1 cellular context compared by ENCODE assay signal in the genomic region with DNA sequence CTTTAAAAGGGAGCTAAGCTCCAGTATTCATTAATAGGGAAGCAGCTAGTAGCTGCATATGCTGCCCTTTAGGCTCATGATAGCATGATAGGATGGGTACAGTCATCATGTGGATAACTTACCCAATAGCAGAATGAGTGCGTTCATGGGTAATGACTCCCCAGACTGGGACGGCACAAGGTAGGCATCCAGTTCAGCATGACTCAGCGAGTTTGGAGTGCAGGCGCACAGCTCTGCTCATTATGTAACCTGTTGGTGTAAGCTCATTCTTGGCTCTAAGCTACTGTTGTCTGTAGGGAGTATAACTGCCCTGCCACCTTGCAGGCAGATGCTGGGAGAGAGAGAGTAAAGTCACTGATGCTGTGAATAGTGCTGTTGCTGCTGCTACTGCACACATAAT.
TF ChIP-seq lines count a peak whose summit lies in the region.

No MANE protein-coding gene starts in this region.

TF ChIP-seq in WTC11, 78 proteins besides CTCF, POLR2A, EP300 and RAD21 (continued from another document):
- TF ChIP-seq, protein P1, sequence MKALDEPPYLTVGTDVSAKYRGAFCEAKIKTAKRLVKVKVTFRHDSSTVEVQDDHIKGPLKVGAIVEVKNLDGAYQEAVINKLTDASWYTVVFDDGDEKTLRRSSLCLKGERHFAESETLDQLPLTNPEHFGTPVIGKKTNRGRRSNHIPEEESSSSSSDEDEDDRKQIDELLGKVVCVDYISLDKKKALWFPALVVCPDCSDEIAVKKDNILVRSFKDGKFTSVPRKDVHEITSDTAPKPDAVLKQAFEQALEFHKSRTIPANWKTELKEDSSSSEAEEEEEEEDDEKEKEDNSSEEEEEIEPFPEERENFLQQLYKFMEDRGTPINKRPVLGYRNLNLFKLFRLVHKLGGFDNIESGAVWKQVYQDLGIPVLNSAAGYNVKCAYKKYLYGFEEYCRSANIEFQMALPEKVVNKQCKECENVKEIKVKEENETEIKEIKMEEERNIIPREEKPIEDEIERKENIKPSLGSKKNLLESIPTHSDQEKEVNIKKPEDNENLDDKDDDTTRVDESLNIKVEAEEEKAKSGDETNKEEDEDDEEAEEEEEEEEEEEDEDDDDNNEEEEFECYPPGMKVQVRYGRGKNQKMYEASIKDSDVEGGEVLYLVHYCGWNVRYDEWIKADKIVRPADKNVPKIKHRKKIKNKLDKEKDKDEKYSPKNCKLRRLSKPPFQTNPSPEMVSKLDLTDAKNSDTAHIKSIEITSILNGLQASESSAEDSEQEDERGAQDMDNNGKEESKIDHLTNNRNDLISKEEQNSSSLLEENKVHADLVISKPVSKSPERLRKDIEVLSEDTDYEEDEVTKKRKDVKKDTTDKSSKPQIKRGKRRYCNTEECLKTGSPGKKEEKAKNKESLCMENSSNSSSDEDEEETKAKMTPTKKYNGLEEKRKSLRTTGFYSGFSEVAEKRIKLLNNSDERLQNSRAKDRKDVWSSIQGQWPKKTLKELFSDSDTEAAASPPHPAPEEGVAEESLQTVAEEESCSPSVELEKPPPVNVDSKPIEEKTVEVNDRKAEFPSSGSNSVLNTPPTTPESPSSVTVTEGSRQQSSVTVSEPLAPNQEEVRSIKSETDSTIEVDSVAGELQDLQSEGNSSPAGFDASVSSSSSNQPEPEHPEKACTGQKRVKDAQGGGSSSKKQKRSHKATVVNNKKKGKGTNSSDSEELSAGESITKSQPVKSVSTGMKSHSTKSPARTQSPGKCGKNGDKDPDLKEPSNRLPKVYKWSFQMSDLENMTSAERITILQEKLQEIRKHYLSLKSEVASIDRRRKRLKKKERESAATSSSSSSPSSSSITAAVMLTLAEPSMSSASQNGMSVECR (CRISPR knock-in tag; IDR thresholded peaks at IDR 0.05; ENCODE audit: borderline replicate concordance): no peak
- TF ChIP-seq ZMAT4 (CRISPR knock-in tag; IDR thresholded peaks at IDR 0.05) (no peak), TEAD1 (CRISPR knock-in tag; IDR thresholded peaks at IDR 0.05) (no peak), IRF1 (CRISPR knock-in tag; IDR thresholded peaks at IDR 0.05) (no peak)
TF ChIP-seq in WTC11: peak in this region for 1.
